Comparison of ENCODE assay signal across 8 cellular contexts in the genomic region with DNA sequence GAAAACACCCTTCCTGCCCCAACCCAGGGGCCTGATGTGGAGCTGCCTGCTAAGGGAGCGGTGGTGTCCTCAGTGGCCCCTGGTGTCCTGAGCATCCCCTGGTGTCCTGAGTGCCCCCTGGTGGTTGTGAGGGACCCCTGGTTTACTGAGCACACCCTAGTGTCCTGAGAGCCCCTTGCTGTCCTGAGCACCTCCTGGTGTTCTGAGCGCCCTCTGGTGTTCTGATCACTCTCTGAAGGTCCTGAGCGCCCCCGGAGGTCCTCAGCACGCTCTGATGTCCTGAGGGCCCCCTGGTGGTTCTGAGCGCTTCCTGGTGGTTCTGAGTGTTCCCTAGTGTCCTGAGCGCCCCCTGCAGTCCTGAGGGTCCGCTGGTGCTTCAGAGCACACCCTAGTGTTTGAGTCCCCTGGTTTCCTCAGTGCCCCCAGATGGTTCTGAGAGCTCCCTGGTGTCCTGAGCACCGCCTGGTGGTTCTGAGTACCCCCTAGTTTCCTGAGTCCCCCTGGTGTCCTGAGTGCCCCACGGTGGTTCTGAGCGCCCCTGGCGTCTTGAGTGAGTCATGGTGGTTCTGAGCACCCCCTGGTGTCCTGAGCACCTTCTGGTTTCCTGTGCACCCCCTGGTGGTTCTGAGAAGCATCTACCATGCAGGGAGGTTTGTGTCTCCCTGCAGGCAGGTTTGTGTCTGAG.
A peak's percentile ranks its signal among the peaks of the same experiment; 100 is the strongest.
DNase-seq lines count a peak whose midpoint lies in the region; ATAC-seq and TF ChIP-seq lines count a peak whose summit lies in the region.

No MANE protein-coding gene starts in this region.

- peak; percentile 25 for TF ChIP-seq CTCF in NB4 (IDR thresholded peaks at IDR 0.05; ENCODE audit: low read depth, low read length)

- no peak for TF ChIP-seq POLR2A in NB4 (IDR thresholded peaks at IDR 0.05; ENCODE audit: extremely low read depth, insufficient read length)

- peak; percentile 87 for ATAC-seq in GM21529 (IDR thresholded peaks at IDR 0.05; ENCODE audit: unreplicated experiment)

- no peaks in the 10 kb centered on the region for H3K27me3 ChIP-seq in effector memory CD4-positive, alpha-beta T cell (replicated peaks; ENCODE audit: control insufficient read depth, insufficient read depth, low read length, poor library complexity, severe bottlenecking)

- no peak overlapping the region for H3K27ac ChIP-seq in effector memory CD4-positive, alpha-beta T cell (ENCODE audit: insufficient read depth, low read length, poor library complexity, severe bottlenecking)

- no peaks in the 10 kb centered on the region for H3K36me3 ChIP-seq in effector memory CD4-positive, alpha-beta T cell (ENCODE audit: control insufficient read depth, insufficient read depth, low read length)

- peak; percentile 24 for DNase-seq in COLO668 (lab: John Stamatoyannopoulos, UW; ENCODE audit: unreplicated experiment)
- peak; percentile 31 for DNase-seq in NB4 (ENCODE audit: low read depth)
- DNase-seq in effector memory CD4-positive, alpha-beta T cell, result peak in 2 of 3 donors; percentile 23 to 25
- no peak for DNase-seq in NK-92 treated with Interleukin-12 subunit alpha and Interleukin-12 subunit beta, amount 100 ng/mL, for 24 hours (lab: John Stamatoyannopoulos, UW)
- no peak for DNase-seq in T1000 (lab: John Stamatoyannopoulos, UW)
- no peak for DNase-seq in islet precursor cell
- no peak for DNase-seq in activated CD4-positive, CD25-positive, alpha-beta regulatory T cell (lab: John Stamatoyannopoulos, UW)

- H3K4me3 ChIP-seq in NB4 (ENCODE audit: low read depth, low read length), result no peak overlapping the region
- no peak overlapping the region for H3K4me3 ChIP-seq in effector memory CD4-positive, alpha-beta T cell (ENCODE audit: insufficient read depth, low read depth, low read length, poor library complexity, severe bottlenecking)

- H3K4me1 ChIP-seq in effector memory CD4-positive, alpha-beta T cell (ENCODE audit: control insufficient read depth, insufficient read depth, low read length, poor library complexity, severe bottlenecking), result no peaks in the 10 kb centered on the region

- H3K9me3 ChIP-seq in effector memory CD4-positive, alpha-beta T cell (ENCODE audit: control insufficient read depth, low read length), result no peaks in the 10 kb centered on the region

Comparison
In these comparisons a context has a peak if more than half of its experiments do, and no peak if none do; other contexts are left out.
1. DNase-seq: peak in COLO668 (single experiment), NB4 (single experiment) and effector memory CD4-positive, alpha-beta T cell (2 of 3); none in NK-92 treated with Interleukin-12 subunit alpha and Interleukin-12 subunit beta, amount 100 ng/mL, for 24 hours (single experiment), T1000 (single experiment), islet precursor cell (single experiment) and activated CD4-positive, CD25-positive, alpha-beta regulatory T cell (0 of 4).